ENCODE assay signal across 8 cellular contexts in the genomic region with DNA sequence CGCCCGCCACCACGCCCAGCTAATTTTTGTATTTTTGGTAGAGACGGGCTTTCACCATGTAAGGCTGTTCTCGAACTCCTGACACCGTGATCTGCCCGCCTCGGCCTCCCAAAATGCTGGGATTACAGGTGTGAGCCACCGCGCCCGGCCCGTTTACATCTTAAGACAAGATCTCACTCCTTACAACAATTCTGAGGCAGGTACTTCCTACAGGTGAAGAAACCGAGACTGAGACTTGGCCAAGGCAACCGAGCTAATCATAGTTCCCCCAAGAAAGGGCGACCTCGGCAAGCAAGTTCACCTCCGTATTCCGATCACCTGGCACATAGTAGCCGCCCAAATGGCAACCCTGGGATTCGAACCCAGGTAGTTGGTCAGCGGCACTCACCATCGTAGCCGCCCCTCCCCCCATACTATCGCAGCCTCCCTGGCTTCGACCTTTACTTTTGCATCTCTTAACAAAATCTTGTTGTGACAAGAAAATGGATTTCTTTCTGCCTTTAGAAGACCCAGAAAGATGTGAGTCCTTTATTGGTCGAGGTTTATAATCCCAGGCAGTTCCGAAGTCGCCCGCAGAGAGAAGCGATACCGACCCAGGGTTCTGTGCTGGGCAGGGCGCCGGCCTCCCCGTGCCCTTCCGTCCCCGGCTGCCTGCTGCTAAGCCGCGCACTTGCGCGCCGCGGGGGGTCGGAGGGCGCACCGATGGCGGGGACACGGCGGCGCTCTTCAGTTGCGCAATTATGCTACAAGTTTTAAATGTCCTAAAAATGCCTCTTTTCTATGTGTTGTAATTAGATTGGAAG.
DNase-seq lines count a peak whose midpoint lies in the region; ATAC-seq and TF ChIP-seq lines count a peak whose summit lies in the region.

No MANE protein-coding gene starts in this region.

- H3K27ac ChIP-seq in KMS-11 (no peak overlapping the region), caudate nucleus (ENCODE audit: low read depth, low read length) (peak overlapping the region; percentile 80), mucosa of rectum (ENCODE audit: low read depth in 2 of 2, low read length in 2 of 2) (peak overlapping the region; percentile 89 to 98)

- H3K79me2 ChIP-seq in KMS-11 (ENCODE audit: insufficient read depth, low read depth): no peaks in the 10 kb centered on the region

- H3K4me1 ChIP-seq in KMS-11 (ENCODE audit: low read depth, poor library complexity, severe bottlenecking): no peaks in the 10 kb centered on the region
- peaks cover 24 to 25% of the 10 kb centered on the region in 2 donors for H3K4me1 ChIP-seq in mucosa of rectum (ENCODE audit: control insufficient read depth in 2 of 2, insufficient read depth in 2 of 2, low read length in 2 of 2)

- H3K27me3 ChIP-seq in KMS-11 (ENCODE audit: insufficient read depth, low read depth): no peaks in the 10 kb centered on the region
- H3K27me3 ChIP-seq in mucosa of rectum (ENCODE audit: control insufficient read depth in 2 of 2, insufficient read depth in 2 of 2, low read length in 2 of 2): no peaks in the 10 kb centered on the region

- H3K4me3 ChIP-seq in AG04449 (ENCODE audit: low read depth, low read length) (peak overlapping the region; percentile 21; the same call in 1 of the 2 replicates), KMS-11 (IDR thresholded peaks at IDR 0.05; ENCODE audit: insufficient read depth, low read depth, low read length) (peak overlapping the region; percentile 49), mucosa of rectum (ENCODE audit: low read length in 2 of 2) (peak overlapping the region; percentile 87 to 95)

- DNase-seq in AG04449 (ENCODE audit: low read depth, low spot score) (no peak), caudate nucleus (lab: John Stamatoyannopoulos, UW) (peak in 1 of 61 donors; percentile 8), COLO829 (ENCODE audit: low spot score) (no peak), NCI-H1092 treated with DMSO at 0.1 percent for 48 hours (lab: John Stamatoyannopoulos, UW) (no peak)

- no peaks in the 10 kb centered on the region for H4K20me1 ChIP-seq in KMS-11 (ENCODE audit: insufficient read depth)

- H3K9ac ChIP-seq in KMS-11: no peak overlapping the region
- peak overlapping the region; percentile 72 to 74 for H3K9ac ChIP-seq in mucosa of rectum (ENCODE audit: low read depth in 1 of 2, low read length in 2 of 2)

- no peak for TF ChIP-seq CTCF in AG04449 (IDR thresholded peaks at IDR 0.05; ENCODE audit: insufficient read depth, low read length, missing control alignments)
- no peak for TF ChIP-seq CTCF in KMS-11 (conservative IDR thresholded peaks at IDR 0.05; ENCODE audit: low read depth, low read length)

- ATAC-seq in HG03565 (IDR thresholded peaks at IDR 0.05; ENCODE audit: unreplicated experiment): no peak
- ATAC-seq in HG03280 (IDR thresholded peaks at IDR 0.05; ENCODE audit: unreplicated experiment): no peak

- no peaks in the 10 kb centered on the region for H3K9me3 ChIP-seq in mucosa of rectum (ENCODE audit: control insufficient read depth in 2 of 2, low read length in 2 of 2)

- H3K36me3 ChIP-seq in KMS-11 (ENCODE audit: insufficient read depth): no peaks in the 10 kb centered on the region
- H3K36me3 ChIP-seq in mucosa of rectum (ENCODE audit: control insufficient read depth in 2 of 2, insufficient read depth in 2 of 2, low read length in 2 of 2): peaks cover 8 to 9% of the 10 kb centered on the region in 2 donors

- peak overlapping the region; percentile 21 for H3K4me2 ChIP-seq in KMS-11

- POLR2A ChIA-PET in AG04449 (lab: Yijun Ruan, JAX): no interaction called here

- H2AFZ ChIP-seq in KMS-11 (ENCODE audit: low read depth): peak overlapping the region; percentile 96

- CTCF ChIA-PET in AG04449 (lab: Yijun Ruan, JAX): interaction anchor here (0.9 to 1.6 kb wide), 5 partner anchors 10 to 270 kb away, joined by 3 to 7 read pairs (median 5); no protein-coding TSS in a partner anchor

Comparison
In these comparisons a context has a peak if more than half of its experiments do, and no peak if none do; other contexts are left out.
1. H3K4me3 ChIP-seq: peak in every context shown above with its lines; median percentile 91 in mucosa of rectum; 49 in KMS-11; 21 in AG04449.